ENCODE assay signal across 8 cellular contexts in genomic region chr10:23693895-23694294, GRCh38.
DNase-seq lines count a peak whose midpoint lies in the region; ATAC-seq and TF ChIP-seq lines count a peak whose summit lies in the region.

No MANE protein-coding gene starts in this region.

- H3K27ac ChIP-seq in A673 (ENCODE audit: low read depth, low read length, poor library complexity, severe bottlenecking): peak overlapping the region; percentile 5
- H3K27ac ChIP-seq in GM23338 (ENCODE audit: low read depth): no peak overlapping the region

- peak overlapping the region; percentile 92 for H3K4me2 ChIP-seq in GM23338

- H3K27ac Mint-ChIP-seq in GM23338 (no peak overlapping the region), nephron (peak overlapping the region in 2 of 3 experiments; percentile 35 to 40)

- H3K4me1 Mint-ChIP-seq in GM23338 (peaks cover 13% of the 10 kb centered on the region), nephron (peaks cover 9% of the 10 kb centered on the region)

- H3K4me3 ChIP-seq in A673 (ENCODE audit: low read depth, low read length, poor library complexity, severe bottlenecking) (peak overlapping the region; percentile 70), GM23338 (peak overlapping the region; percentile 76)

- H3K36me3 Mint-ChIP-seq in GM23338 (ENCODE audit: low read depth) (no peaks in the 10 kb centered on the region), nephron (ENCODE audit: low read depth) (no peaks in the 10 kb centered on the region)

- TF ChIP-seq CTCF in A673 (conservative IDR thresholded peaks at IDR 0.05; ENCODE audit: low read depth, low read length) (no peak), GM23338 (conservative IDR thresholded peaks at IDR 0.05; ENCODE audit: low read depth in 2 of 2) (no peak), nephron (IDR thresholded peaks at IDR 0.05; ENCODE audit: unreplicated experiment in 3 of 3) (no peak)

- H3K4me1 ChIP-seq in A673 (ENCODE audit: insufficient read depth, low read length, poor library complexity, severe bottlenecking) (peaks cover 18% of the 10 kb centered on the region), GM23338 (ENCODE audit: insufficient read depth) (peaks cover 11% of the 10 kb centered on the region; the same call in 1 of the 2 replicates)

- H3K27me3 ChIP-seq in A673 (replicated peaks; ENCODE audit: insufficient read depth, low read depth, low read length, poor library complexity) (peaks cover 29% of the 10 kb centered on the region), GM23338 (ENCODE audit: insufficient read depth) (peaks cover 92% of the 10 kb centered on the region)

- peak overlapping the region; percentile 99 for H2AFZ ChIP-seq in GM23338

- H3K27me3 Mint-ChIP-seq in GM23338 (ENCODE audit: insufficient read depth, low read depth, poor library complexity): peaks cover 58% of the 10 kb centered on the region
- peaks cover 89% of the 10 kb centered on the region for H3K27me3 Mint-ChIP-seq in nephron (ENCODE audit: low read depth)

- no TSS peak for BruUV-seq in A673 (replicated peaks; lab: Mats Ljungman, UMichigan)

- H3K9me3 Mint-ChIP-seq in GM23338 (no peaks in the 10 kb centered on the region), nephron (no peaks in the 10 kb centered on the region)

- POLR2A ChIA-PET in A673 (lab: Charles Lee; ENCODE audit: low non-redundant PET): no interaction called here

- H3K79me2 ChIP-seq in GM23338 (replicated peaks; ENCODE audit: insufficient read depth): no peaks in the 10 kb centered on the region

- no peaks in the 10 kb centered on the region for H3K36me3 ChIP-seq in A673 (ENCODE audit: insufficient read depth, low read length, poor library complexity, severe bottlenecking)
- H3K36me3 ChIP-seq in GM23338 (ENCODE audit: insufficient read depth): no peaks in the 10 kb centered on the region

- no peaks in the 10 kb centered on the region for H3F3A ChIP-seq in GM23338 (replicated peaks; ENCODE audit: low read depth)

- peaks cover 8% of the 10 kb centered on the region; the same call in 1 of the 2 replicates for H4K20me1 ChIP-seq in GM23338 (replicated peaks; ENCODE audit: insufficient read depth)

- ATAC-seq in GM23338: peak; percentile 42
- no peak for ATAC-seq in left colon
- no peak for ATAC-seq in HG03175 (IDR thresholded peaks at IDR 0.05; ENCODE audit: unreplicated experiment)
- no peak for ATAC-seq in HG03520 (IDR thresholded peaks at IDR 0.05; ENCODE audit: unreplicated experiment)

- no peaks in the 10 kb centered on the region for H3K9me2 ChIP-seq in GM23338 (ENCODE audit: insufficient read depth)

- intact Hi-C loops in A673 (cut with micrococcal nuclease; ENCODE audit: unreplicated experiment): loop anchor here (5.0 kb wide), 1 partner anchor 157 kb away; no protein-coding TSS in a partner anchor
- intact Hi-C loops in left colon (cut with DNase I, micrococcal nuclease): no loop called here

- H3K9me3 ChIP-seq in A673 (ENCODE audit: low read depth, low read length, poor library complexity, severe bottlenecking): no peaks in the 10 kb centered on the region

- peak overlapping the region; percentile 83 for H3K4me3 Mint-ChIP-seq in GM23338
- H3K4me3 Mint-ChIP-seq in nephron: peak overlapping the region; percentile 87 to 89 (median 88)

- DNase-seq in A673 (ENCODE audit: low spot score) (peak; percentile 48), GM23338 (ENCODE audit: low spot score) (peak; percentile 49), ecto neural progenitor cell (ENCODE audit: low spot score) (peak; percentile 63), left colon (no peak), COLO829 (ENCODE audit: low spot score) (no peak)

- CTCF ChIA-PET in A673 (lab: Charles Lee): interaction anchor here (0.6 to 1.3 kb wide), 4 partner anchors 30 to 831 kb away, joined by 3 to 4 read pairs (median 3); no protein-coding TSS in a partner anchor

TF ChIP-seq in GM23338, 12 proteins besides CTCF, POLR2A, EP300 and RAD21 (continues in another document):
- TF ChIP-seq CREB1 (CRISPR knock-in tag; IDR thresholded peaks at IDR 0.05; ENCODE audit: low read depth) (no peak), STAT1 (IDR thresholded peaks at IDR 0.05; ENCODE audit: unreplicated experiment) (no peak), ZNF114 (CRISPR knock-in tag; IDR thresholded peaks at IDR 0.05) (no peak), ZNF331 (CRISPR knock-in tag; IDR thresholded peaks at IDR 0.05; ENCODE audit: low read depth) (no peak), EZH2 (IDR thresholded peaks at IDR 0.05; ENCODE audit: low read depth, unreplicated experiment) (peak; percentile 58)
- TF ChIP-seq, protein P1, sequence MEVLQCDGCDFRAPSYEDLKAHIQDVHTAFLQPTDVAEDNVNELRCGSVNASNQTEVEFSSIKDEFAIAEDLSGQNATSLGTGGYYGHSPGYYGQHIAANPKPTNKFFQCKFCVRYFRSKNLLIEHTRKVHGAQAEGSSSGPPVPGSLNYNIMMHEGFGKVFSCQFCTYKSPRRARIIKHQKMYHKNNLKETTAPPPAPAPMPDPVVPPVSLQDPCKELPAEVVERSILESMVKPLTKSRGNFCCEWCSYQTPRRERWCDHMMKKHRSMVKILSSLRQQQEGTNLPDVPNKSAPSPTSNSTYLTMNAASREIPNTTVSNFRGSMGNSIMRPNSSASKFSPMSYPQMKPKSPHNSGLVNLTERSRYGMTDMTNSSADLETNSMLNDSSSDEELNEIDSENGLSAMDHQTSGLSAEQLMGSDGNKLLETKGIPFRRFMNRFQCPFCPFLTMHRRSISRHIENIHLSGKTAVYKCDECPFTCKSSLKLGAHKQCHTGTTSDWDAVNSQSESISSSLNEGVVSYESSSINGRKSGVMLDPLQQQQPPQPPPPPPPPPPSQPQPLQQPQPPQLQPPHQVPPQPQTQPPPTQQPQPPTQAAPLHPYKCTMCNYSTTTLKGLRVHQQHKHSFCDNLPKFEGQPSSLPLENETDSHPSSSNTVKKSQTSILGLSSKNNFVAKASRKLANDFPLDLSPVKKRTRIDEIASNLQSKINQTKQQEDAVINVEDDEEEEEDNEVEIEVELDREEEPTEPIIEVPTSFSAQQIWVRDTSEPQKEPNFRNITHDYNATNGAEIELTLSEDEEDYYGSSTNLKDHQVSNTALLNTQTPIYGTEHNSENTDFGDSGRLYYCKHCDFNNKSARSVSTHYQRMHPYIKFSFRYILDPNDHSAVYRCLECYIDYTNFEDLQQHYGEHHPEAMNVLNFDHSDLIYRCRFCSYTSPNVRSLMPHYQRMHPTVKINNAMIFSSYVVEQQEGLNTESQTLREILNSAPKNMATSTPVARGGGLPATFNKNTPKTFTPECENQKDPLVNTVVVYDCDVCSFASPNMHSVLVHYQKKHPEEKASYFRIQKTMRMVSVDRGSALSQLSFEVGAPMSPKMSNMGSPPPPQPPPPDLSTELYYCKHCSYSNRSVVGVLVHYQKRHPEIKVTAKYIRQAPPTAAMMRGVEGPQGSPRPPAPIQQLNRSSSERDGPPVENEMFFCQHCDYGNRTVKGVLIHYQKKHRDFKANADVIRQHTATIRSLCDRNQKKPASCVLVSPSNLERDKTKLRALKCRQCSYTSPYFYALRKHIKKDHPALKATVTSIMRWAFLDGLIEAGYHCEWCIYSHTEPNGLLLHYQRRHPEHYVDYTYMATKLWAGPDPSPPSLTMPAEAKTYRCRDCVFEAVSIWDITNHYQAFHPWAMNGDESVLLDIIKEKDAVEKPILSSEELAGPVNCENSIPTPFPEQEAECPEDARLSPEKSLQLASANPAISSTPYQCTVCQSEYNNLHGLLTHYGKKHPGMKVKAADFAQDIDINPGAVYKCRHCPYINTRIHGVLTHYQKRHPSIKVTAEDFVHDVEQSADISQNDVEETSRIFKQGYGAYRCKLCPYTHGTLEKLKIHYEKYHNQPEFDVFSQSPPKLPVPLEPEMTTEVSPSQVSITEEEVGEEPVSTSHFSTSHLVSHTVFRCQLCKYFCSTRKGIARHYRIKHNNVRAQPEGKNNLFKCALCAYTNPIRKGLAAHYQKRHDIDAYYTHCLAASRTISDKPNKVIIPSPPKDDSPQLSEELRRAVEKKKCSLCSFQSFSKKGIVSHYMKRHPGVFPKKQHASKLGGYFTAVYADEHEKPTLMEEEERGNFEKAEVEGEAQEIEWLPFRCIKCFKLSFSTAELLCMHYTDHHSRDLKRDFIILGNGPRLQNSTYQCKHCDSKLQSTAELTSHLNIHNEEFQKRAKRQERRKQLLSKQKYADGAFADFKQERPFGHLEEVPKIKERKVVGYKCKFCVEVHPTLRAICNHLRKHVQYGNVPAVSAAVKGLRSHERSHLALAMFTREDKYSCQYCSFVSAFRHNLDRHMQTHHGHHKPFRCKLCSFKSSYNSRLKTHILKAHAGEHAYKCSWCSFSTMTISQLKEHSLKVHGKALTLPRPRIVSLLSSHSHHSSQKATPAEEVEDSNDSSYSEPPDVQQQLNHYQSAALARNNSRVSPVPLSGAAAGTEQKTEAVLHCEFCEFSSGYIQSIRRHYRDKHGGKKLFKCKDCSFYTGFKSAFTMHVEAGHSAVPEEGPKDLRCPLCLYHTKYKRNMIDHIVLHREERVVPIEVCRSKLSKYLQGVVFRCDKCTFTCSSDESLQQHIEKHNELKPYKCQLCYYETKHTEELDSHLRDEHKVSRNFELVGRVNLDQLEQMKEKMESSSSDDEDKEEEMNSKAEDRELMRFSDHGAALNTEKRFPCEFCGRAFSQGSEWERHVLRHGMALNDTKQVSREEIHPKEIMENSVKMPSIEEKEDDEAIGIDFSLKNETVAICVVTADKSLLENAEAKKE (CRISPR knock-in tag; IDR thresholded peaks at IDR 0.05): no peak
- TF ChIP-seq, protein P2, sequence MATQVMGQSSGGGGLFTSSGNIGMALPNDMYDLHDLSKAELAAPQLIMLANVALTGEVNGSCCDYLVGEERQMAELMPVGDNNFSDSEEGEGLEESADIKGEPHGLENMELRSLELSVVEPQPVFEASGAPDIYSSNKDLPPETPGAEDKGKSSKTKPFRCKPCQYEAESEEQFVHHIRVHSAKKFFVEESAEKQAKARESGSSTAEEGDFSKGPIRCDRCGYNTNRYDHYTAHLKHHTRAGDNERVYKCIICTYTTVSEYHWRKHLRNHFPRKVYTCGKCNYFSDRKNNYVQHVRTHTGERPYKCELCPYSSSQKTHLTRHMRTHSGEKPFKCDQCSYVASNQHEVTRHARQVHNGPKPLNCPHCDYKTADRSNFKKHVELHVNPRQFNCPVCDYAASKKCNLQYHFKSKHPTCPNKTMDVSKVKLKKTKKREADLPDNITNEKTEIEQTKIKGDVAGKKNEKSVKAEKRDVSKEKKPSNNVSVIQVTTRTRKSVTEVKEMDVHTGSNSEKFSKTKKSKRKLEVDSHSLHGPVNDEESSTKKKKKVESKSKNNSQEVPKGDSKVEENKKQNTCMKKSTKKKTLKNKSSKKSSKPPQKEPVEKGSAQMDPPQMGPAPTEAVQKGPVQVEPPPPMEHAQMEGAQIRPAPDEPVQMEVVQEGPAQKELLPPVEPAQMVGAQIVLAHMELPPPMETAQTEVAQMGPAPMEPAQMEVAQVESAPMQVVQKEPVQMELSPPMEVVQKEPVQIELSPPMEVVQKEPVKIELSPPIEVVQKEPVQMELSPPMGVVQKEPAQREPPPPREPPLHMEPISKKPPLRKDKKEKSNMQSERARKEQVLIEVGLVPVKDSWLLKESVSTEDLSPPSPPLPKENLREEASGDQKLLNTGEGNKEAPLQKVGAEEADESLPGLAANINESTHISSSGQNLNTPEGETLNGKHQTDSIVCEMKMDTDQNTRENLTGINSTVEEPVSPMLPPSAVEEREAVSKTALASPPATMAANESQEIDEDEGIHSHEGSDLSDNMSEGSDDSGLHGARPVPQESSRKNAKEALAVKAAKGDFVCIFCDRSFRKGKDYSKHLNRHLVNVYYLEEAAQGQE (IDR thresholded peaks at IDR 0.05; ENCODE audit: unreplicated experiment): no peak

Comparison
In these comparisons a context has a peak if more than half of its experiments do, and no peak if none do; other contexts are left out.
1. DNase-seq: peak in A673 (single experiment), GM23338 (single experiment) and ecto neural progenitor cell (single experiment); none in left colon (0 of 2) and COLO829 (single experiment).